ENCODE assay signal across 12 cellular contexts in the genomic region with DNA sequence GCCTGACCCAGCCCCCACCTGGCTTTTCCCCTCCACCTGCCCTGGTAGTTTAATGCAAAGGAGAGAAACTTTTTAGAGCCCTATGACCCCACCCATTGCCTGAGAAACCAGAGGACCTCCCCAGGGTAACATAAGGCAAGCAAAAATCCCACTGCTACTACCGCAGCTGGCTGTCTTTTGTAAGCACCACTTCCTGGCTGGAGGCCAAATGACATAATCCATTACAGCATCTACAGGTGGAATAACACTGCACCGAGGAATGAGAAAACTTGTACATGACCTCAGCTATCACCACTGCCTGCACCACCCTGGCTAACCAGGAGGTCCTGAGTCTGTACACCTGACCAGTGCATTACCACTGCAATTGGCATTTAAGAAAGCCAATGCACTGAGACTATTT.
A peak's percentile ranks its signal among the peaks of the same experiment; 100 is the strongest.
DNase-seq lines count a peak whose midpoint lies in the region; ATAC-seq, FAIRE-seq and TF ChIP-seq lines count a peak whose summit lies in the region.
"Had no signal": no experiment of that assay in that cellular context is flagged by ENCODE, and none has a peak within 500 bp of the region (broad histone marks: within the 10 kb centered on the region; RNA-seq: fewer than 3 reads in every experiment).

No MANE protein-coding gene starts in this region.

- H3K4me1 ChIP-seq in K562 (replicated peaks in 1 of 2; ENCODE audit: control insufficient read depth in 2 of 2, insufficient read depth in 2 of 2, low read length in 2 of 2): no peaks in the 10 kb centered on the region

- no TSS peak for BruUV-seq in K562 (replicated peaks; lab: Mats Ljungman, UMichigan)

- H4K20me1 ChIP-seq in K562 (replicated peaks; ENCODE audit: control insufficient read depth, insufficient read depth, low read length): no peaks in the 10 kb centered on the region

- CTCF ChIA-PET in K562 (lab: Yijun Ruan, JAX; ENCODE audit: low intra/inter-chr PET ratio): no interaction called here

- ATAC-seq in GM19463 (IDR thresholded peaks at IDR 0.05; ENCODE audit: unreplicated experiment) (peak; percentile 66), K562 (no peak), HG03521 (IDR thresholded peaks at IDR 0.05; ENCODE audit: unreplicated experiment) (no peak), HG03439 (IDR thresholded peaks at IDR 0.05; ENCODE audit: unreplicated experiment) (no peak)
- ATAC-seq: effector memory CD8-positive, alpha-beta T cell had no signal

- no peak overlapping the region for H3K4me2 ChIP-seq in K562 (ENCODE audit: insufficient read depth, low read length)

- no peak overlapping the region for H3K4me3 ChIP-seq in K562

- no peak for TF ChIP-seq EP300 in K562 (IDR thresholded peaks at IDR 0.05; ENCODE audit: low read length)

- WGBS in K562 (ENCODE audit: insufficient coverage, low coverage, missing lambda C conversion rate): 0% methylated on average over 2 of the region's 2 CpGs

- H3K9me3 ChIP-seq in K562 (replicated peaks; ENCODE audit: control insufficient read depth, insufficient read depth, low read depth, low read length): no peaks in the 10 kb centered on the region; the same call in 1 of the 2 replicates

- no peak for TF ChIP-seq RAD21 in K562 (CRISPR knock-in tag; conservative IDR thresholded peaks at IDR 0.05 in 1 of 2, IDR thresholded peaks at IDR 0.05 in 1 of 2)

- H3K36me3 ChIP-seq in K562 (ENCODE audit: control insufficient read depth, insufficient read depth, low read length): no peaks in the 10 kb centered on the region

- H3K9ac ChIP-seq in K562 (ENCODE audit: insufficient read depth in 1 of 2, low read depth in 2 of 2, low read length in 2 of 2): no peak overlapping the region

- TF ChIP-seq CTCF in K562 (IDR thresholded peaks at IDR 0.05 in 2 of 3, conservative IDR thresholded peaks at IDR 0.05 in 1 of 3; ENCODE audit: insufficient read depth in 2 of 3, low read depth in 1 of 3, low read length in 3 of 3): no peak

- in situ Hi-C loops in K562 (cut with MboI): no loop called here

- no peak overlapping the region for H3K27ac ChIP-seq in K562 (ENCODE audit: extremely low read depth, low read depth, low read length)
- H3K27ac ChIP-seq: VCaP had no signal

- TF ChIP-seq POLR2A in K562 (conservative IDR thresholded peaks at IDR 0.05): no peak

- FAIRE-seq in K562 (lab: Jason Lieb, UNC): no peak
- FAIRE-seq: keratinocyte had no signal

- peak; percentile 75 for DNase-seq in NCI-H2029 treated with DMSO at 0.1 percent for 48 hours (lab: John Stamatoyannopoulos, UW)
- no peak for DNase-seq in K562 (ENCODE audit: extremely low read depth in 1 of 4, low spot score in 3 of 4)
- peak; percentile 68 for DNase-seq in non-pigmented ciliary epithelial cell (ENCODE audit: low read depth)
- DNase-seq in cortex of kidney (lab: John Stamatoyannopoulos, UW): no peak
- no peak for DNase-seq in posterior vena cava (ENCODE audit: low spot score)
- DNase-seq: activated gamma-delta T cell; effector memory CD8-positive, alpha-beta T cell had no signal

- intact Hi-C loops in K562 (cut with micrococcal nuclease) (no loop called here), posterior vena cava (cut with DNase I) (no loop called here)

- H3K9me1 ChIP-seq in K562 (ENCODE audit: control insufficient read depth, insufficient read depth, low read length): no peaks in the 10 kb centered on the region

- no peaks in the 10 kb centered on the region for H3K27me3 ChIP-seq in K562 (ENCODE audit: control insufficient read depth in 2 of 2, insufficient read depth in 2 of 2, low read length in 2 of 2)

- POLR2A ChIA-PET in K562 (lab: Yijun Ruan, JAX): no interaction called here

- no peak overlapping the region for H2AFZ ChIP-seq in K562 (ENCODE audit: low read depth, low read length)

- no peaks in the 10 kb centered on the region for H3K79me2 ChIP-seq in K562 (ENCODE audit: control insufficient read depth, insufficient read depth, low read length)

TF ChIP-seq in K562, 482 proteins besides CTCF, POLR2A, EP300 and RAD21:
- TF ChIP-seq OTX1 (CRISPR knock-in tag; IDR thresholded peaks at IDR 0.05) (no peak), NFIC (IDR thresholded peaks at IDR 0.05) (peak; percentile 66)

Comparison
In these comparisons a context has a peak if more than half of its experiments do, and no peak if none do; other contexts are left out.
1. DNase-seq: peak in NCI-H2029 treated with DMSO at 0.1 percent for 48 hours (single experiment) and non-pigmented ciliary epithelial cell (single experiment); none in K562 (0 of 4), cortex of kidney (single experiment) and posterior vena cava (single experiment).